ENCODE assay signal across 15 cellular contexts in genomic region chr17:77206557-77206956, GRCh38.
A peak's percentile ranks its signal among the peaks of the same experiment; 100 is the strongest.
DNase-seq lines count a peak whose midpoint lies in the region; ATAC-seq lines count a peak whose summit lies in the region.
"Had no signal": no experiment of that assay in that cellular context is flagged by ENCODE, and none has a peak within 500 bp of the region (broad histone marks: within the 10 kb centered on the region; RNA-seq: fewer than 3 reads in every experiment).

No MANE protein-coding gene starts in this region.

- H3K4me3 ChIP-seq in SK-N-MC (no peak overlapping the region), trophoblast cell (ENCODE audit: low read depth, low read length) (no peak overlapping the region)
- H3K4me3 ChIP-seq: cardiac muscle cell, hepatocyte, testis had no signal

- H3K36me3 ChIP-seq in SK-N-MC (ENCODE audit: insufficient read depth, low read length) = peaks cover 75% of the 10 kb centered on the region
- H3K36me3 ChIP-seq in trophoblast cell (ENCODE audit: control insufficient read depth in 1 of 2, insufficient read depth in 2 of 2, low read length in 2 of 2) = peaks cover 44 to 54% of the 10 kb centered on the region in 2 experiments

- H3K27me3 ChIP-seq in trophoblast cell (ENCODE audit: insufficient read depth, low read length) = no peaks in the 10 kb centered on the region
- H3K27me3 ChIP-seq: cardiac muscle cell, hepatocyte, testis had no signal

- H2BK5ac ChIP-seq in trophoblast cell (ENCODE audit: low read depth, low read length, poor library complexity) = no peak overlapping the region

- no peak overlapping the region for H2AFZ ChIP-seq in trophoblast cell (ENCODE audit: insufficient read depth, low read length, poor library complexity)
- H2AFZ ChIP-seq: hepatocyte had no signal

- H2BK120ac ChIP-seq in trophoblast cell (ENCODE audit: insufficient read depth, low read length, poor library complexity) = no peak overlapping the region

- H3K27me3 Mint-ChIP-seq in activated T-cell treated with anti-CD3 and anti-CD28 coated beads, Interleukin-2, amount 50 U/mL, for 72 hours (ENCODE audit: low read depth) = no peaks in the 10 kb centered on the region
- no peaks in the 10 kb centered on the region for H3K27me3 Mint-ChIP-seq in activated T-cell treated with anti-CD3 and anti-CD28 coated beads, Interleukin-2, amount 50 U/mL, for 4 hours (ENCODE audit: low read depth)
- no peaks in the 10 kb centered on the region for H3K27me3 Mint-ChIP-seq in stimulated activated naive B cell treated with anti-CD40 and anti-IgM and Interleukin-4, amounts not matched to agents 10 μg/mL and 1 μg/mL and 100 μg/mL, for 72 hours

- H3K9me3 ChIP-seq in SK-N-MC (ENCODE audit: low read depth, low read length) (no peaks in the 10 kb centered on the region), trophoblast cell (ENCODE audit: insufficient read depth, low read depth, low read length) (no peaks in the 10 kb centered on the region)
- H3K9me3 ChIP-seq: testis had no signal

- peaks cover 7% of the 10 kb centered on the region for H3K79me1 ChIP-seq in trophoblast cell (ENCODE audit: low read length)

- no peak overlapping the region for H4K12ac ChIP-seq in trophoblast cell (ENCODE audit: low read depth, low read length)

- H4K8ac ChIP-seq in trophoblast cell (ENCODE audit: low read depth, low read length) = no peak overlapping the region

- 0 out of 2 replicates have a peak overlapping the region, but pooled peaks have one; percentile 33 for H3K27ac ChIP-seq in SK-N-MC
- H3K27ac ChIP-seq in trophoblast cell (ENCODE audit: low read depth, low read length) = no peak overlapping the region
- H3K27ac ChIP-seq: hepatocyte, testis had no signal

- no peak overlapping the region for H2AK5ac ChIP-seq in trophoblast cell (ENCODE audit: low read length)

- H2BK12ac ChIP-seq in trophoblast cell (ENCODE audit: low read length) = no peak overlapping the region

- no peak overlapping the region for H3K18ac ChIP-seq in trophoblast cell (ENCODE audit: low read length)

- peaks cover 15 to 37% of the 10 kb centered on the region in 2 donors for H3K36me3 Mint-ChIP-seq in activated T-cell treated with anti-CD3 and anti-CD28 coated beads, Interleukin-2, amount 50 U/mL, for 72 hours (ENCODE audit: insufficient read depth in 2 of 2)
- peaks cover 56% of the 10 kb centered on the region for H3K36me3 Mint-ChIP-seq in activated T-cell treated with anti-CD3 and anti-CD28 coated beads, Interleukin-2, amount 50 U/mL, for 4 hours (ENCODE audit: insufficient read depth)
- H3K36me3 Mint-ChIP-seq in stimulated activated naive B cell treated with anti-CD40 and anti-IgM and Interleukin-4, amounts not matched to agents 10 μg/mL and 1 μg/mL and 100 μg/mL, for 72 hours = peaks cover 75 to 91% of the 10 kb centered on the region in 2 donors

- no peak for ATAC-seq in activated T-cell treated with anti-CD3 and anti-CD28 coated beads, Interleukin-2, amount 50 U/mL, for 72 hours (replicated peaks in 1 of 2)
- no peak for ATAC-seq in activated T-cell treated with anti-CD3 and anti-CD28 coated beads, Interleukin-2, amount 50 U/mL, for 4 hours
- peak; percentile 44 for ATAC-seq in left ventricle myocardium superior
- peak; percentile 66 for ATAC-seq in stimulated activated naive B cell treated with anti-CD40 and anti-IgM and Interleukin-4, amounts not matched to agents 10 μg/mL and 1 μg/mL and 100 μg/mL, for 72 hours (replicated peaks)
- ATAC-seq: activated naive CD4-positive, alpha-beta T cell treated with anti-CD3 and anti-CD28 coated beads, Interleukin-2, amount 50 U/mL, for 72 hours had no signal

- no peak overlapping the region for H3K23ac ChIP-seq in trophoblast cell (ENCODE audit: low read length)

- H3K4me2 ChIP-seq in trophoblast cell (ENCODE audit: low read length) = no peak overlapping the region
- H3K4me2 ChIP-seq: hepatocyte had no signal

- no peaks in the 10 kb centered on the region for H3K9me3 Mint-ChIP-seq in activated T-cell treated with anti-CD3 and anti-CD28 coated beads, Interleukin-2, amount 50 U/mL, for 72 hours
- no peaks in the 10 kb centered on the region for H3K9me3 Mint-ChIP-seq in activated T-cell treated with anti-CD3 and anti-CD28 coated beads, Interleukin-2, amount 50 U/mL, for 4 hours
- no peaks in the 10 kb centered on the region for H3K9me3 Mint-ChIP-seq in stimulated activated naive B cell treated with anti-CD40 and anti-IgM and Interleukin-4, amounts not matched to agents 10 μg/mL and 1 μg/mL and 100 μg/mL, for 72 hours
- H3K9me3 Mint-ChIP-seq: activated naive CD4-positive, alpha-beta T cell treated with anti-CD3 and anti-CD28 coated beads, Interleukin-2, amount 50 U/mL, for 72 hours had no signal

- H3K4me1 Mint-ChIP-seq in activated T-cell treated with anti-CD3 and anti-CD28 coated beads, Interleukin-2, amount 50 U/mL, for 72 hours (ENCODE audit: low read depth) = no peaks in the 10 kb centered on the region
- no peaks in the 10 kb centered on the region for H3K4me1 Mint-ChIP-seq in activated T-cell treated with anti-CD3 and anti-CD28 coated beads, Interleukin-2, amount 50 U/mL, for 4 hours (ENCODE audit: low read depth)
- H3K4me1 Mint-ChIP-seq in stimulated activated naive B cell treated with anti-CD40 and anti-IgM and Interleukin-4, amounts not matched to agents 10 μg/mL and 1 μg/mL and 100 μg/mL, for 72 hours = peaks cover 25 to 46% of the 10 kb centered on the region in 2 donors

- no peak for DNase-seq in activated T-cell treated with anti-CD3 and anti-CD28 coated beads, Interleukin-2, amount 50 U/mL, for 72 hours
- DNase-seq in activated T-cell treated with anti-CD3 and anti-CD28 coated beads, Interleukin-2, amount 50 U/mL, for 4 hours = no peak
- DNase-seq in SK-N-MC (ENCODE audit: low read depth, low spot score) (no peak), left ventricle myocardium superior (no peak), NCI-H82 (lab: John Stamatoyannopoulos, UW) (no peak), cerebellar nuclear complex (lab: John Stamatoyannopoulos, UW) (no peak), trophoblast cell (no peak)
- no peak for DNase-seq in stimulated activated naive B cell treated with anti-CD40 and anti-IgM and Interleukin-4, amounts not matched to agents 10 μg/mL and 1 μg/mL and 100 μg/mL, for 72 hours
- DNase-seq: NCI-H1417, NCI-H446 treated with DMSO at 0.1 percent for 48 hours, T1000, testis had no signal

- H3K4ac ChIP-seq in trophoblast cell (ENCODE audit: low read depth, low read length) = no peak overlapping the region

- peak overlapping the region; percentile 13 for H3K27ac Mint-ChIP-seq in activated T-cell treated with anti-CD3 and anti-CD28 coated beads, Interleukin-2, amount 50 U/mL, for 72 hours
- H3K27ac Mint-ChIP-seq in stimulated activated naive B cell treated with anti-CD40 and anti-IgM and Interleukin-4, amounts not matched to agents 10 μg/mL and 1 μg/mL and 100 μg/mL, for 72 hours = no peak overlapping the region

- intact Hi-C loops in left ventricle myocardium superior (cut with micrococcal nuclease) = loop anchor here (10.0 kb wide), 1 partner anchor 112 kb away; no protein-coding TSS in a partner anchor

- no peak overlapping the region for H3K14ac ChIP-seq in trophoblast cell (ENCODE audit: low read length)

- no CpG with 5 or more reads among the region's 5 CpGs for WGBS in trophoblast cell (ENCODE audit: extremely low coverage, insufficient coverage, insufficient read length)

- H3K4me1 ChIP-seq in trophoblast cell (ENCODE audit: control insufficient read depth in 1 of 2, insufficient read depth in 2 of 2, low read length in 2 of 2) = peaks cover 4 to 10% of the 10 kb centered on the region in 2 experiments

- no peaks in the 10 kb centered on the region for H3K79me2 ChIP-seq in trophoblast cell (ENCODE audit: control insufficient read depth, insufficient read depth, low read length, poor library complexity)
- H3K79me2 ChIP-seq: hepatocyte had no signal

- no peak overlapping the region for H3K4me3 Mint-ChIP-seq in activated T-cell treated with anti-CD3 and anti-CD28 coated beads, Interleukin-2, amount 50 U/mL, for 72 hours
- no peak overlapping the region for H3K4me3 Mint-ChIP-seq in activated T-cell treated with anti-CD3 and anti-CD28 coated beads, Interleukin-2, amount 50 U/mL, for 4 hours
- H3K4me3 Mint-ChIP-seq in stimulated activated naive B cell treated with anti-CD40 and anti-IgM and Interleukin-4, amounts not matched to agents 10 μg/mL and 1 μg/mL and 100 μg/mL, for 72 hours = no peak overlapping the region

- no peak overlapping the region for H4K91ac ChIP-seq in trophoblast cell (ENCODE audit: low read depth, low read length)

- H3K9ac ChIP-seq in SK-N-MC (ENCODE audit: insufficient read length) = no peak overlapping the region
- H3K9ac ChIP-seq in trophoblast cell (ENCODE audit: low read length) = no peak overlapping the region

Comparison
In these comparisons a context has a peak if more than half of its experiments do, and no peak if none do; other contexts are left out.
1. ATAC-seq: peak in left ventricle myocardium superior (single experiment) and stimulated activated naive B cell treated with anti-CD40 and anti-IgM and Interleukin-4, amounts not matched to agents 10 μg/mL and 1 μg/mL and 100 μg/mL, for 72 hours (2 of 2); none in activated T-cell treated with anti-CD3 and anti-CD28 coated beads, Interleukin-2, amount 50 U/mL, for 72 hours (0 of 2) and activated T-cell treated with anti-CD3 and anti-CD28 coated beads, Interleukin-2, amount 50 U/mL, for 4 hours (0 of 2).